In genomic region chr4:100516225-100516624, GRCh38 we compare ENCODE assay signal across 2 cellular contexts.
TF ChIP-seq lines count a peak whose summit lies in the region.

No MANE protein-coding gene starts in this region.

TF ChIP-seq in SK-N-SH, 30 proteins besides CTCF, POLR2A, EP300 and RAD21 (continued from another document):
- TF ChIP-seq TEAD4 (IDR thresholded peaks at IDR 0.05; ENCODE audit: borderline replicate concordance, insufficient read depth) (no peak), USF1 (IDR thresholded peaks at IDR 0.05; ENCODE audit: borderline replicate concordance, low read depth) (no peak), ZBTB33 (IDR thresholded peaks at IDR 0.05; ENCODE audit: borderline replicate concordance, low read depth) (no peak), ELF1 (IDR thresholded peaks at IDR 0.05) (no peak), SMC3 (IDR thresholded peaks at IDR 0.05; ENCODE audit: low read depth, low read length) (no peak), USF2 (IDR thresholded peaks at IDR 0.05; ENCODE audit: borderline replicate concordance, low read depth, low read length) (no peak), RCOR1 (IDR thresholded peaks at IDR 0.05; ENCODE audit: low read length) (no peak), SIN3A (IDR thresholded peaks at IDR 0.05; ENCODE audit: borderline replicate concordance, low read depth, low read length) (no peak), CHD2 (IDR thresholded peaks at IDR 0.05; ENCODE audit: low read length, partially characterized antibody) (no peak)

TF ChIP-seq in SK-N-SH treated with all-trans-retinoic acid at 6 μM for 48 hours, 23 proteins besides CTCF, POLR2A, EP300 and RAD21 (continued from another document):
- TF ChIP-seq POU6F1 (CRISPR knock-in tag; IDR thresholded peaks at IDR 0.05; ENCODE audit: borderline replicate concordance, low read depth) (no peak), ZNF70 (CRISPR knock-in tag; IDR thresholded peaks at IDR 0.05) (no peak), ZFP3 (CRISPR knock-in tag; IDR thresholded peaks at IDR 0.05) (no peak), ZNF565 (CRISPR knock-in tag; conservative IDR thresholded peaks at IDR 0.05; ENCODE audit: low read depth) (no peak), CSRNP3 (CRISPR knock-in tag; IDR thresholded peaks at IDR 0.05) (no peak), PATZ1 (CRISPR knock-in tag; IDR thresholded peaks at IDR 0.05; ENCODE audit: borderline replicate concordance) (no peak)
